Comparison of ENCODE assay signal across 9 cellular contexts in the genomic region with DNA sequence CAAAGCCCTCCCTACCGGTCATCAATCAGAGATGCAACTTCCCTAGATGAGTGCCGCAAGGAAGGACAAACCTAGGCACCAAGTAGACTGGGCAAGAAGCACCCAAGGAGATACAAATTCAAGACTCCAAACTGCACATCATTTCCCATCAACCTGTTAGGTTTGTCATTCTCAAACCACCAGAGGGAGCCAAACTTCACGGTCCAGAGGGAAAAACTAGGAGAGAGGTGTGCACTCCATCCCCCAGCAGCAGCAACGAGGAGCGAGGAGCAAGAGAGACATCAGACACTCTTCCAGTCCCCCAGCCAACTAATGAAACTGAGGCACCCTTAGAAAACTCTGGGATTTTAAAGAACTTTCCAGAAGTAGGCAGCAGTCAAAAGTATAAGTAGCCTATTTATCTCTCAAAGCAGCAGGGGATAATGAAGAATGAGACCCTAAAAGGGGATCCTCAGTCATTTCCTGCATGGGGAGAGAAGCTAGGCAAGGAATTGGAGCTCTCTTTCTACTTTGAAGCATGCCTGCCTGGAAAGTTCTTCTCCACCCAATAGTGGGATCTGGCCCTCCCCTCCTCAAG. TPM values are rescaled to one million over a fixed set of nuclear protein-coding genes. Genes with fewer than 3 reads are reported as not detected.
DNase-seq lines count a peak whose midpoint lies in the region; ATAC-seq and TF ChIP-seq lines count a peak whose summit lies in the region.
"Had no signal": no experiment of that assay in that cellular context is flagged by ENCODE, and none has a peak within 500 bp of the region (broad histone marks: within the 10 kb centered on the region; RNA-seq: fewer than 3 reads in every experiment).

No MANE protein-coding gene starts in this region.

- H3K36me3 Mint-ChIP-seq in stimulated activated naive B cell treated with anti-CD40 and anti-IgM and Interleukin-4, amounts not matched to agents 10 μg/mL and 1 μg/mL and 100 μg/mL, for 72 hours: peaks cover 2 to 4% of the 10 kb centered on the region in 2 donors

- no peak overlapping the region for H3K27ac Mint-ChIP-seq in stimulated activated naive B cell treated with anti-CD40 and anti-IgM and Interleukin-4, amounts not matched to agents 10 μg/mL and 1 μg/mL and 100 μg/mL, for 72 hours
- H3K27ac Mint-ChIP-seq: dendritic cell treated with granulocyte-macrophage colony-stimulating factor and Interleukin-4, amounts not matched to agents 40 ng/mL and 50 ng/mL, for 4 days had no signal

- H2BK12ac ChIP-seq in mesenchymal stem cell (ENCODE audit: low read length in 2 of 2): no peak overlapping the region

- H2BK5ac ChIP-seq in mesenchymal stem cell (ENCODE audit: low read depth, low read length, poor library complexity, severe bottlenecking): no peak overlapping the region

- H3K9ac ChIP-seq in DND-41 (ENCODE audit: low read depth, low read length): no peak overlapping the region
- no peak overlapping the region for H3K9ac ChIP-seq in mesenchymal stem cell (ENCODE audit: low read length)

- no peak overlapping the region for H3K14ac ChIP-seq in mesenchymal stem cell (ENCODE audit: low read length in 2 of 2)

- H2AFZ ChIP-seq in DND-41 (ENCODE audit: low read depth, low read length) (no peak overlapping the region), mesenchymal stem cell (ENCODE audit: low read depth, low read length) (no peak overlapping the region)

- peak; percentile 88 for TF ChIP-seq CTCF in DND-41 (IDR thresholded peaks at IDR 0.05; ENCODE audit: borderline replicate concordance, extremely low read depth, low read length, poor library complexity, severe bottlenecking)

- peaks cover 4% of the 10 kb centered on the region for H3K4me1 ChIP-seq in DND-41 (ENCODE audit: insufficient read depth, low read length)
- H3K4me1 ChIP-seq in mesenchymal stem cell (ENCODE audit: control insufficient read depth, insufficient read depth, low read depth, low read length): peaks cover 5% of the 10 kb centered on the region

- H3K4me3 ChIP-seq in DND-41 (ENCODE audit: low read depth in 1 of 2, low read length in 2 of 2): no peak overlapping the region
- H3K4me3 ChIP-seq in mesenchymal stem cell (ENCODE audit: insufficient read depth in 1 of 2, low read depth in 1 of 2, low read length in 2 of 2): no peak overlapping the region

- H3K4me1 Mint-ChIP-seq in stimulated activated naive B cell treated with anti-CD40 and anti-IgM and Interleukin-4, amounts not matched to agents 10 μg/mL and 1 μg/mL and 100 μg/mL, for 72 hours: peaks cover 30 to 41% of the 10 kb centered on the region in 2 donors

- H3K27me3 ChIP-seq in DND-41 (ENCODE audit: insufficient read depth, low read length, poor library complexity) (peaks cover 24% of the 10 kb centered on the region), mesenchymal stem cell (ENCODE audit: control insufficient read depth in 1 of 2, insufficient read depth in 1 of 2, low read length in 2 of 2) (no peaks in the 10 kb centered on the region)

- H3K79me1 ChIP-seq in mesenchymal stem cell (replicated peaks; ENCODE audit: low read length, poor library complexity, severe bottlenecking): no peaks in the 10 kb centered on the region

- H4K91ac ChIP-seq in mesenchymal stem cell (ENCODE audit: low read length): no peak overlapping the region

- H2BK15ac ChIP-seq in mesenchymal stem cell (ENCODE audit: low read depth, poor library complexity, severe bottlenecking): no peak overlapping the region

- DNase-seq in DND-41: peak; percentile 67
- peak; percentile 74 for DNase-seq in NCI-H510A treated with DMSO at 0.1 percent for 48 hours (lab: John Stamatoyannopoulos, UW)
- DNase-seq in activated CD4-positive, alpha-beta T cell treated with anti-CD3 and anti-CD28 coated beads, Interleukin-2, amount 50 U/mL, for 24 hours (ENCODE audit: low read depth in 1 of 2, low spot score in 1 of 2): peak; percentile 18 to 64
- DNase-seq in effector CD8-positive, alpha-beta T cell (lab: John Stamatoyannopoulos, UW): peak; percentile 25
- DNase-seq in mesenchymal stem cell: peak; percentile 76
- peak; percentile 30 for DNase-seq in stimulated activated naive B cell treated with anti-CD40 and anti-IgM and Interleukin-4, amounts not matched to agents 10 μg/mL and 1 μg/mL and 100 μg/mL, for 72 hours

- no peaks in the 10 kb centered on the region for H3K79me2 ChIP-seq in DND-41 (ENCODE audit: insufficient read depth, low read length)

- H3K4ac ChIP-seq in mesenchymal stem cell (ENCODE audit: low read depth in 1 of 2, low read length in 2 of 2): no peak overlapping the region

- no peak overlapping the region for H3K27ac ChIP-seq in DND-41 (ENCODE audit: low read length)
- no peak overlapping the region for H3K27ac ChIP-seq in mesenchymal stem cell (ENCODE audit: low read length, poor library complexity, severe bottlenecking)

- H3K9me3 Mint-ChIP-seq in stimulated activated naive B cell treated with anti-CD40 and anti-IgM and Interleukin-4, amounts not matched to agents 10 μg/mL and 1 μg/mL and 100 μg/mL, for 72 hours: no peaks in the 10 kb centered on the region
- H3K9me3 Mint-ChIP-seq: dendritic cell treated with granulocyte-macrophage colony-stimulating factor and Interleukin-4, amounts not matched to agents 40 ng/mL and 50 ng/mL, for 4 days had no signal

- H3K4me2 ChIP-seq in DND-41 (ENCODE audit: insufficient read depth, low read length): peak overlapping the region; percentile 41
- H3K4me2 ChIP-seq in mesenchymal stem cell (ENCODE audit: low read length, poor library complexity, severe bottlenecking): no peak overlapping the region

- no peak overlapping the region for H3K18ac ChIP-seq in mesenchymal stem cell (ENCODE audit: low read depth in 1 of 2, low read length in 2 of 2)

- no peaks in the 10 kb centered on the region for H4K20me1 ChIP-seq in DND-41 (ENCODE audit: insufficient read depth, low read length)

- no peak overlapping the region for H2AK5ac ChIP-seq in mesenchymal stem cell (ENCODE audit: low read length, severe bottlenecking)

- H3K9me3 ChIP-seq in DND-41 (ENCODE audit: insufficient read depth, low read length, severe bottlenecking) (no peaks in the 10 kb centered on the region), mesenchymal stem cell (ENCODE audit: control insufficient read depth, low read length) (no peaks in the 10 kb centered on the region)

- H3K36me3 ChIP-seq in DND-41 (ENCODE audit: insufficient read depth, low read length): no peaks in the 10 kb centered on the region
- no peaks in the 10 kb centered on the region for H3K36me3 ChIP-seq in mesenchymal stem cell (ENCODE audit: control insufficient read depth in 1 of 2, insufficient read depth in 2 of 2, low read depth in 1 of 2, low read length in 2 of 2)

- no peak overlapping the region for H3K23ac ChIP-seq in mesenchymal stem cell (ENCODE audit: low read length in 2 of 2)

- H2BK120ac ChIP-seq in mesenchymal stem cell (ENCODE audit: low read depth, low read length): no peak overlapping the region

- no peak overlapping the region for H4K8ac ChIP-seq in mesenchymal stem cell (ENCODE audit: low read length)

- ATAC-seq in DND-41 (ENCODE audit: insufficient read depth, low read depth) (peak; percentile 93), HG03045 (IDR thresholded peaks at IDR 0.05; ENCODE audit: unreplicated experiment) (peak; percentile 60), HG02588 (IDR thresholded peaks at IDR 0.05; ENCODE audit: unreplicated experiment) (no peak)
- peak; percentile 62 to 71 for ATAC-seq in stimulated activated naive B cell treated with anti-CD40 and anti-IgM and Interleukin-4, amounts not matched to agents 10 μg/mL and 1 μg/mL and 100 μg/mL, for 72 hours (replicated peaks)

- 5% methylated on average over 5 of the region's 5 CpGs for WGBS in mesenchymal stem cell

- H3K4me3 Mint-ChIP-seq in stimulated activated naive B cell treated with anti-CD40 and anti-IgM and Interleukin-4, amounts not matched to agents 10 μg/mL and 1 μg/mL and 100 μg/mL, for 72 hours: no peak overlapping the region
- H3K4me3 Mint-ChIP-seq: dendritic cell treated with granulocyte-macrophage colony-stimulating factor and Interleukin-4, amounts not matched to agents 40 ng/mL and 50 ng/mL, for 4 days had no signal

- H3K27me3 Mint-ChIP-seq in stimulated activated naive B cell treated with anti-CD40 and anti-IgM and Interleukin-4, amounts not matched to agents 10 μg/mL and 1 μg/mL and 100 μg/mL, for 72 hours: no peaks in the 10 kb centered on the region

RNA-seq across cellular contexts. Expression of a gene that starts 37.0 kb away (rescaled TPM):
- 2.5 TPM for polyA plus RNA-seq in mesenchymal stem cell (2013, experiment 1 of 2)
- 2.4 TPM for polyA plus RNA-seq in mesenchymal stem cell (2013, experiment 2 of 2)

RNA-seq across cellular contexts. Expression of a gene that starts 52.2 kb away (rescaled TPM):
- polyA plus RNA-seq in mesenchymal stem cell (2013, experiment 1 of 2): 898 TPM
- polyA plus RNA-seq in mesenchymal stem cell (2013, experiment 2 of 2): 923 TPM

Comparison
In these comparisons a context has a peak if more than half of its experiments do, and no peak if none do; other contexts are left out.
1. DNase-seq: peak in every context shown above with its lines; median percentile 76 in mesenchymal stem cell; 74 in NCI-H510A treated with DMSO at 0.1 percent for 48 hours; 67 in DND-41; 41 in activated CD4-positive, alpha-beta T cell treated with anti-CD3 and anti-CD28 coated beads, Interleukin-2, amount 50 U/mL, for 24 hours; 30 in stimulated activated naive B cell treated with anti-CD40 and anti-IgM and Interleukin-4, amounts not matched to agents 10 μg/mL and 1 μg/mL and 100 μg/mL, for 72 hours; 25 in effector CD8-positive, alpha-beta T cell.